In genomic region chr22:45413368-45414211, GRCh38 we compare ENCODE assay signal across 8 cellular contexts. TPM values are rescaled to one million over a fixed set of nuclear protein-coding genes. Genes with fewer than 3 reads are reported as not detected.
DNase-seq lines count a peak whose midpoint lies in the region; ATAC-seq and TF ChIP-seq lines count a peak whose summit lies in the region.

RIBC2 (plus strand) TSS chr22:45413693; CDS start chr22:45413887, 194 bp downstream.
SMC1B (minus strand) TSS chr22:45413599; CDS start chr22:45413567, 32 bp downstream.

- H3K27ac ChIP-seq in heart right ventricle = peak within 1 kb of the TSS in 3 of 10 donors; percentile 26 to 43 (median 28)
- H3K27ac ChIP-seq in parathyroid adenoma = no peak within 1 kb of the TSS
- H3K27ac ChIP-seq in thymus (ENCODE audit: low read depth) = no peak within 1 kb of the TSS

- H3K27me3 Mint-ChIP-seq in IgD-negative memory B cell = peaks cover 13% of the 10 kb centered on the region
- H3K27me3 Mint-ChIP-seq in activated naive CD8-positive, alpha-beta T cell treated with anti-CD3 and anti-CD28 coated beads for 36 hours = no peaks in the 10 kb centered on the region

- H3K27ac Mint-ChIP-seq in IgD-negative memory B cell = peak within 1 kb of the TSS in 1 of 3 donors; percentile 67
- H3K27ac Mint-ChIP-seq in activated naive CD8-positive, alpha-beta T cell treated with anti-CD3 and anti-CD28 coated beads for 36 hours = peak within 1 kb of the TSS; percentile 86

- WGBS in heart right ventricle, 2 donors = 8 to 10% methylated on average over 68 of the region's 68 CpGs
- WGBS in thymus = 18% methylated on average over 68 of the region's 68 CpGs

- H3K4me3 Mint-ChIP-seq in IgD-negative memory B cell = peak within 1 kb of the TSS in 3 of 4 donors; percentile 75 to 90 (median 77)
- H3K4me3 Mint-ChIP-seq in activated naive CD8-positive, alpha-beta T cell treated with anti-CD3 and anti-CD28 coated beads for 36 hours = peak within 1 kb of the TSS; percentile 80

- in situ Hi-C loops in Caki2 (cut with HindIII; ENCODE audit: low pct_unique_long_range_greater_than_20kb, low sequenced_read_pairs) = no loop called here

- H3K9ac ChIP-seq in parathyroid adenoma = no peak within 1 kb of the TSS

- ATAC-seq in heart right ventricle = peak; percentile 85 to 96 (median 90)
- no peak for ATAC-seq in GM18909 (IDR thresholded peaks at IDR 0.05; ENCODE audit: poor library complexity, unreplicated experiment)

- H3K9me3 ChIP-seq in heart right ventricle (no peaks in the 10 kb centered on the region), parathyroid adenoma (ENCODE audit: control insufficient read depth, low read length) (no peaks in the 10 kb centered on the region), thymus (ENCODE audit: control insufficient read depth) (no peaks in the 10 kb centered on the region)

- H3K9me3 Mint-ChIP-seq in IgD-negative memory B cell = peaks cover 0 to 3% (median 0%) of the 10 kb centered on the region in 3 donors
- H3K9me3 Mint-ChIP-seq in activated naive CD8-positive, alpha-beta T cell treated with anti-CD3 and anti-CD28 coated beads for 36 hours = no peaks in the 10 kb centered on the region

- H3K4me1 ChIP-seq in heart right ventricle = peaks cover 0 to 21% (median 11%) of the 10 kb centered on the region in 9 donors
- no peaks in the 10 kb centered on the region for H3K4me1 ChIP-seq in parathyroid adenoma
- peaks cover 8% of the 10 kb centered on the region for H3K4me1 ChIP-seq in thymus (ENCODE audit: control insufficient read depth, insufficient read depth, low read length)

- no peaks in the 10 kb centered on the region for H3K79me2 ChIP-seq in parathyroid adenoma

- no peaks in the 10 kb centered on the region for H3K36me3 Mint-ChIP-seq in IgD-negative memory B cell
- peaks cover 28% of the 10 kb centered on the region for H3K36me3 Mint-ChIP-seq in activated naive CD8-positive, alpha-beta T cell treated with anti-CD3 and anti-CD28 coated beads for 36 hours

- H3K36me3 ChIP-seq in heart right ventricle (no peaks in the 10 kb centered on the region), parathyroid adenoma (ENCODE audit: control insufficient read depth, insufficient read depth, low read length) (no peaks in the 10 kb centered on the region), thymus (ENCODE audit: control insufficient read depth, insufficient read depth) (no peaks in the 10 kb centered on the region)

- peak; percentile 95 for DNase-seq in Caki2 (ENCODE audit: low read depth)
- DNase-seq in SKM-1 treated with dmso at 0.1 percent for 144 hours (lab: John Stamatoyannopoulos, UW; ENCODE audit: unreplicated experiment) = peak; percentile 89
- peak; percentile 90 for DNase-seq in activated naive CD8-positive, alpha-beta T cell treated with anti-CD3 and anti-CD28 coated beads for 36 hours
- peak; percentile 74 to 80 for DNase-seq in heart right ventricle

- peak within 1 kb of the TSS; percentile 28 to 61 (median 47) for H3K4me3 ChIP-seq in heart right ventricle
- peak within 1 kb of the TSS; percentile 75 for H3K4me3 ChIP-seq in parathyroid adenoma (ENCODE audit: low read depth, low read length)
- peak within 1 kb of the TSS; percentile 48 for H3K4me3 ChIP-seq in thymus (ENCODE audit: low read length)

- peaks cover 0 to 5% (median 5%) of the 10 kb centered on the region in 3 donors for H3K4me1 Mint-ChIP-seq in IgD-negative memory B cell
- peaks cover 9% of the 10 kb centered on the region for H3K4me1 Mint-ChIP-seq in activated naive CD8-positive, alpha-beta T cell treated with anti-CD3 and anti-CD28 coated beads for 36 hours

- intact Hi-C loops in heart right ventricle (cut with DNase I) = loop anchor here in 1 of 10 donors (5.0 kb wide), 1 partner anchor 71 kb away; no protein-coding TSS in a partner anchor

- peak in 1 of 9 donors; percentile 10 for TF ChIP-seq CTCF in heart right ventricle (IDR thresholded peaks at IDR 0.05)
- TF ChIP-seq CTCF in parathyroid adenoma (IDR thresholded peaks at IDR 0.05) = no peak

- H3K4me2 ChIP-seq in parathyroid adenoma (ENCODE audit: low read length) = peak within 1 kb of the TSS; percentile 76

- H2AFZ ChIP-seq in parathyroid adenoma = peak within 1 kb of the TSS; percentile 88

- H3K27me3 ChIP-seq in heart right ventricle (peaks cover 0 to 12% (median 0%) of the 10 kb centered on the region in 7 donors), parathyroid adenoma (ENCODE audit: control insufficient read depth, insufficient read depth, low read length) (no peaks in the 10 kb centered on the region), thymus (ENCODE audit: control insufficient read depth, insufficient read depth) (no peaks in the 10 kb centered on the region)

RNA-seq across cellular contexts. Expression of gene RIBC2, which starts in this region (rescaled TPM):
- 1.6 and 5.3 TPM in 2 replicates for total RNA-seq in Caki2 (2014; rRNA removed; shearing (Covaris generic); ENCODE audit: low replicate concordance)
- polyA plus RNA-seq in IgD-negative memory B cell = not detected
- 1 to 10 TPM; 8.2 to 9.2 TPM for total RNA-seq in activated naive CD8-positive, alpha-beta T cell treated with anti-CD3 and anti-CD28 coated beads for 36 hours
- 1 to 10 TPM in 1 of 10 donors, under 1 TPM in 1, not detected in 8; 0.20 to 1.2 TPM for total RNA-seq in heart right ventricle
- under 1 TPM in 1 of 2 donors, not detected in 1; 0.06 TPM for polyA plus RNA-seq in heart right ventricle
- polyA plus RNA-seq in thymus = 0.66 TPM

RNA-seq across cellular contexts. Expression of gene SMC1B, which starts in this region (rescaled TPM):
- total RNA-seq in Caki2 (2014; rRNA removed; shearing (Covaris generic); ENCODE audit: low replicate concordance) = 0.27 and 2.5 TPM in 2 replicates
- not detected for polyA plus RNA-seq in IgD-negative memory B cell
- total RNA-seq in activated naive CD8-positive, alpha-beta T cell treated with anti-CD3 and anti-CD28 coated beads for 36 hours = 1 to 10 TPM; 2.1 TPM
- under 1 TPM in 1 of 10 donors, not detected in 9; 0.05 TPM for total RNA-seq in heart right ventricle
- polyA plus RNA-seq in heart right ventricle = not detected
- polyA plus RNA-seq in thymus = 0.11 TPM
